In genomic region chr18:3821524-3821923, GRCh38 we compare ENCODE assay signal across 19 cellular contexts.
DNase-seq lines count a peak whose midpoint lies in the region; ATAC-seq, FAIRE-seq and TF ChIP-seq lines count a peak whose summit lies in the region.
"Had no signal": no experiment of that assay in that cellular context is flagged by ENCODE, and none has a peak within 500 bp of the region (broad histone marks: within the 10 kb centered on the region; RNA-seq: fewer than 3 reads in every experiment).

No MANE protein-coding gene starts in this region.

- H2BK120ac ChIP-seq in IMR-90 (ENCODE audit: low read depth, low read length) = no peak overlapping the region
- no peak overlapping the region for H2BK120ac ChIP-seq in H1 (replicated peaks; ENCODE audit: low read depth, low read length)

- dilution Hi-C loops in IMR-90 (cut with HindIII; ENCODE audit: low sequenced_read_pairs, unreplicated experiment) = no loop called here

- H3K56ac ChIP-seq in IMR-90 (ENCODE audit: extremely low read depth, insufficient read depth, low read length) (no peak overlapping the region), H1 (replicated peaks; ENCODE audit: insufficient read length, low read depth, low read length) (no peak overlapping the region)

- H3K36me3 Mint-ChIP-seq in CD14-positive monocyte = no peaks in the 10 kb centered on the region

- H3K9me1 ChIP-seq in IMR-90 (ENCODE audit: insufficient read depth, low read length) = no peaks in the 10 kb centered on the region

- no peak overlapping the region for H4K91ac ChIP-seq in IMR-90 (ENCODE audit: insufficient read depth, low read depth, low read length)
- no peak overlapping the region for H4K91ac ChIP-seq in H1 (replicated peaks; ENCODE audit: insufficient read length, low read length)

- H3K79me2 ChIP-seq in H1 (ENCODE audit: control insufficient read depth in 1 of 2, insufficient read depth in 2 of 2, low read length in 2 of 2) = no peaks in the 10 kb centered on the region

- H3K9ac ChIP-seq in IMR-90 (ENCODE audit: low read depth, low read length) (no peak overlapping the region), H1 (replicated peaks in 1 of 4; ENCODE audit: extremely low read depth in 1 of 4, low read depth in 3 of 4, low read length in 3 of 4) (no peak overlapping the region)

- H2AK5ac ChIP-seq in IMR-90 (ENCODE audit: low read depth, low read length) (no peak overlapping the region), H1 (ENCODE audit: low read depth, low read length) (no peak overlapping the region)

- no peak for TF ChIP-seq CTCF in IMR-90 (conservative IDR thresholded peaks at IDR 0.05; ENCODE audit: low read depth, low read length)
- TF ChIP-seq CTCF in H1 (IDR thresholded peaks at IDR 0.05; ENCODE audit: control extremely low read depth in 1 of 3, insufficient read depth in 1 of 3, low read depth in 1 of 3, low read length in 3 of 3) = no peak
- no peak for TF ChIP-seq CTCF in CD14-positive monocyte (IDR thresholded peaks at IDR 0.05)

- H3K4me3 Mint-ChIP-seq in CD14-positive monocyte = no peak overlapping the region

- H4K8ac ChIP-seq in IMR-90 (ENCODE audit: low read depth in 2 of 2, low read length in 2 of 2) (no peak overlapping the region; a peak in 1 of 4 replicates), H1 (ENCODE audit: extremely low read depth, insufficient read depth, low read length) (no peak overlapping the region)

- WGBS in IMR-90 (ENCODE audit: extremely low coverage in 2 of 2, insufficient read length in 1 of 2), 2 experiments = no CpG with 5 or more reads among the region's 4 CpGs
- 62% methylated on average over 4 of the region's 4 CpGs; no CpG with 5 or more reads in 1 of the 2 experiments for WGBS in H1 (ENCODE audit: extremely low coverage in 1 of 2, insufficient coverage in 1 of 2, insufficient read length in 1 of 2, insufficient replicate concordance in 2 of 2, low coverage in 1 of 2, low lambda C conversion rate in 2 of 2, missing lambda C conversion rate in 1 of 2), 2 experiments

- H3K9me3 ChIP-seq in IMR-90 (ENCODE audit: control insufficient read depth, insufficient read depth, low read length) (no peaks in the 10 kb centered on the region), H1 (ENCODE audit: insufficient read depth in 2 of 2, low read depth in 1 of 2, low read length in 1 of 2) (no peaks in the 10 kb centered on the region), SJCRH30 (replicated peaks) (no peaks in the 10 kb centered on the region)

- H2BK15ac ChIP-seq in IMR-90 (ENCODE audit: low read depth, low read length) (no peak overlapping the region), H1 (ENCODE audit: low read length) (no peak overlapping the region)

- CTCF ChIA-PET in IMR-90 (lab: Yijun Ruan, JAX) = interaction anchor here (0.5 to 0.6 kb wide), 2 partner anchors 14 to 64 kb away, joined by 3 to 4 read pairs; no protein-coding TSS in a partner anchor
- CTCF ChIA-PET in H1 (lab: Charles Lee; ENCODE audit: partially characterized antibody) = interaction anchor here (1.2 to 6.5 kb wide), 2 partner anchors 10 to 49 kb away, joined by 3 to 34 read pairs; no protein-coding TSS in a partner anchor

- no peaks in the 10 kb centered on the region for H4K20me1 ChIP-seq in IMR-90 (ENCODE audit: insufficient read depth, low read length)
- H4K20me1 ChIP-seq in H1 (replicated peaks in 1 of 2; ENCODE audit: control insufficient read depth in 1 of 2, insufficient read depth in 2 of 2, low read length in 2 of 2) = no peaks in the 10 kb centered on the region

- no peak overlapping the region for H3K27ac Mint-ChIP-seq in CD14-positive monocyte

- H3K4me3 ChIP-seq in IMR-90 (ENCODE audit: insufficient read depth, low read depth, low read length) (no peak overlapping the region), H1 (ENCODE audit: extremely low read depth in 1 of 4, insufficient read depth in 2 of 4, low read depth in 3 of 4, low read length in 4 of 4) (no peak overlapping the region), SJCRH30 (no peak overlapping the region)
- H3K4me3 ChIP-seq: K562, PC-9 had no signal

- FAIRE-seq in H1 (lab: Jason Lieb, UNC) = peak; percentile 45
- FAIRE-seq: K562 had no signal

- intact Hi-C loops in IMR-90 (cut with micrococcal nuclease) (no loop called here), CD14-positive monocyte (cut with micrococcal nuclease) (no loop called here)

- H3K79me1 ChIP-seq in IMR-90 (ENCODE audit: low read depth in 1 of 2, low read length in 2 of 2) (no peaks in the 10 kb centered on the region), H1 (ENCODE audit: low read depth, low read length) (no peaks in the 10 kb centered on the region)

- no peak overlapping the region for H3K4me2 ChIP-seq in IMR-90 (ENCODE audit: low read depth, low read length)
- H3K4me2 ChIP-seq in H1 (ENCODE audit: insufficient read depth in 1 of 2, low read depth in 2 of 2, low read length in 2 of 2) = peak overlapping the region; percentile 5 to 22; a peak in 1 of 4 replicates
- H3K4me2 ChIP-seq: PC-9 had no signal

- no peak overlapping the region for H3K23ac ChIP-seq in IMR-90 (ENCODE audit: low read depth, low read length)
- no peak overlapping the region for H3K23ac ChIP-seq in H1 (ENCODE audit: insufficient read length)

- no peaks in the 10 kb centered on the region for H3K27me3 Mint-ChIP-seq in CD14-positive monocyte (ENCODE audit: low read depth in 3 of 3)

- H3K27ac ChIP-seq in IMR-90 (ENCODE audit: insufficient read depth, low read length) (no peak overlapping the region), H1 (ENCODE audit: low read depth, low read length) (no peak overlapping the region), SJCRH30 (no peak overlapping the region)
- H3K27ac ChIP-seq: HL-60, PC-9 had no signal

- H2AFZ ChIP-seq in IMR-90 (replicated peaks; ENCODE audit: low read length, poor library complexity) (no peak overlapping the region), H1 (ENCODE audit: low read length) (no peak overlapping the region)
- H2AFZ ChIP-seq: PC-9 had no signal

- BruUV-seq in IMR-90 (replicated peaks; lab: Mats Ljungman, UMichigan) = no TSS peak

- H3K4ac ChIP-seq in IMR-90 (ENCODE audit: low read depth, low read length) = no peak overlapping the region
- no peak overlapping the region for H3K4ac ChIP-seq in H1 (replicated peaks; ENCODE audit: insufficient read length, low read depth, low read length)

- in situ Hi-C loops in IMR-90 (cut with MboI; ENCODE audit: low sequenced_read_pairs) = no loop called here

- peaks cover 0 to 3% (median 0%) of the 10 kb centered on the region in 7 donors for H3K9me3 Mint-ChIP-seq in CD14-positive monocyte

- H3K4me1 ChIP-seq in IMR-90 (ENCODE audit: control insufficient read depth, insufficient read depth, low read length) = peaks cover 8% of the 10 kb centered on the region
- peaks cover 0 to 6% (median 1%) of the 10 kb centered on the region in 4 experiments; a peak in 4 of 7 replicates for H3K4me1 ChIP-seq in H1 (replicated peaks in 1 of 4; ENCODE audit: control insufficient read depth in 3 of 4, insufficient read depth in 4 of 4, low read length in 3 of 4)
- no peaks in the 10 kb centered on the region for H3K4me1 ChIP-seq in SJCRH30

- no peaks in the 10 kb centered on the region for H3K27me3 ChIP-seq in IMR-90 (ENCODE audit: control insufficient read depth, insufficient read depth, low read length)
- peaks cover 0 to 1% (median 0%) of the 10 kb centered on the region in 4 experiments; a peak in 1 of 7 replicates for H3K27me3 ChIP-seq in H1 (replicated peaks in 1 of 4; ENCODE audit: control insufficient read depth in 3 of 4, extremely low read depth in 1 of 4, insufficient read depth in 3 of 4, low read length in 3 of 4)
- H3K27me3 ChIP-seq in SJCRH30 = no peaks in the 10 kb centered on the region

- no peak for ATAC-seq in IMR-90 (ENCODE audit: low read depth)
- ATAC-seq: HCT116, K562 had no signal

- POLR2A ChIA-PET in IMR-90 (lab: Charles Lee; ENCODE audit: unreplicated experiment) = no interaction called here
- POLR2A ChIA-PET in H1 (lab: Charles Lee; ENCODE audit: partially characterized antibody) = no interaction called here

- H4K5ac ChIP-seq in IMR-90 (ENCODE audit: low read depth, low read length) (peak overlapping the region; percentile 75), H1 (ENCODE audit: insufficient read length, low read depth, low read length) (no peak overlapping the region)

- H3K36me3 ChIP-seq in IMR-90 (ENCODE audit: control insufficient read depth, insufficient read depth, low read length) (no peaks in the 10 kb centered on the region), H1 (ENCODE audit: control insufficient read depth in 2 of 4, insufficient read depth in 4 of 4, low read length in 3 of 4) (no peaks in the 10 kb centered on the region), SJCRH30 (no peaks in the 10 kb centered on the region)

- H2BK20ac ChIP-seq in IMR-90 (ENCODE audit: low read depth, low read length) (no peak overlapping the region), H1 (ENCODE audit: low read length) (no peak overlapping the region)

- H3K18ac ChIP-seq in IMR-90 (ENCODE audit: low read depth, low read length) = peak overlapping the region; percentile 28; the same call in 1 of the 2 replicates
- no peak overlapping the region for H3K18ac ChIP-seq in H1 (ENCODE audit: extremely low read depth, low read length)

- no peak for TF ChIP-seq EP300 in H1 (IDR thresholded peaks at IDR 0.05; ENCODE audit: borderline replicate concordance in 1 of 2, low read depth in 2 of 2, low read length in 2 of 2)

- H3K23me2 ChIP-seq in H1 (ENCODE audit: low read depth, low read length) = no peaks in the 10 kb centered on the region

- DNase-seq in NCI-H1417 (lab: John Stamatoyannopoulos, UW) (peak in 2 of 3 experiments; percentile 6 to 46), NCI-H1417 treated with DMSO at 0.1 percent for 48 hours (lab: John Stamatoyannopoulos, UW) (no peak), IMR-90 (no peak), H1 (ENCODE audit: low read depth in 1 of 2, low spot score in 2 of 2) (no peak), renal cortical epithelial cell (ENCODE audit: low read depth) (peak; percentile 49), SJCRH30 (no peak), Ammon's horn (ENCODE audit: low spot score) (no peak), CD14-positive monocyte (ENCODE audit: low spot score) (no peak)
- DNase-seq: 8988T, C1 segment of cervical spinal cord, DMS153, MV-4-11, NCI-H1436, NCI-H2029, NCI-H526 treated with DMSO at 0.1 percent for 48 hours, PC-9 had no signal

- H3K14ac ChIP-seq in IMR-90 (replicated peaks; ENCODE audit: low read depth, low read length) (no peak overlapping the region), H1 (ENCODE audit: insufficient read length) (no peak overlapping the region)

- no peak overlapping the region for H2BK12ac ChIP-seq in H1 (ENCODE audit: low read depth, low read length)

- TF ChIP-seq POLR2A in IMR-90 (IDR thresholded peaks at IDR 0.05; ENCODE audit: low read depth, low read length) (no peak), H1 (IDR thresholded peaks at IDR 0.05; ENCODE audit: control extremely low read depth in 1 of 2, low read depth in 2 of 2, low read length in 2 of 2) (no peak)

- TF ChIP-seq RAD21 in IMR-90 (IDR thresholded peaks at IDR 0.05; ENCODE audit: low read length) (no peak), H1 (IDR thresholded peaks at IDR 0.05 in 1 of 2, conservative IDR thresholded peaks at IDR 0.05 in 1 of 2; ENCODE audit: low read depth in 2 of 2, low read length in 2 of 2) (no peak)

- H2BK5ac ChIP-seq in IMR-90 (ENCODE audit: low read depth, low read length, poor library complexity, severe bottlenecking) (no peak overlapping the region), H1 (ENCODE audit: low read depth, low read length) (no peak overlapping the region)

- H2AK9ac ChIP-seq in IMR-90 (replicated peaks; ENCODE audit: low read depth, low read length, poor library complexity) = no peak overlapping the region

- no peaks in the 10 kb centered on the region for H3K4me1 Mint-ChIP-seq in CD14-positive monocyte

Comparison
In these comparisons a context has a peak if more than half of its experiments do, and no peak if none do; other contexts are left out.
1. DNase-seq: peak in NCI-H1417 (2 of 3) and renal cortical epithelial cell (single experiment); none in NCI-H1417 treated with DMSO at 0.1 percent for 48 hours (single experiment), IMR-90 (single experiment), H1 (0 of 2), SJCRH30 (0 of 2), Ammon's horn (single experiment) and CD14-positive monocyte (single experiment).